ENCODE assay signal across 27 cellular contexts in genomic region chr16:12298285-12298684, GRCh38.
"Had no signal": no experiment of that assay in that cellular context is flagged by ENCODE, and none has a peak within 500 bp of the region (broad histone marks: within the 10 kb centered on the region; RNA-seq: fewer than 3 reads in every experiment).

No MANE protein-coding gene starts in this region.

- H3K4me1 ChIP-seq: testis, tibial artery, tibial nerve, transverse colon, upper lobe of left lung, upper lobe of right lung, uterus, vagina had no signal

- H3K9me3 ChIP-seq: stomach, suprapubic skin, testis, thoracic aorta, thyroid gland, tibial artery, tibial nerve, transverse colon, upper lobe of left lung, upper lobe of right lung, uterus, vagina had no signal

- ATAC-seq: stimulated activated effector memory CD8-positive, alpha-beta T cell treated with anti-CD3 and anti-CD28 coated beads, Interleukin-12 subunit alpha, Interleukin-12 subunit beta, amount 100 ng/mL, for 72 hours; stimulated activated memory B cell treated with anti-CD40 and anti-IgM and Interleukin-4, amounts not matched to agents 10 μg/mL and 1 μg/mL and 100 μg/mL, for 72 hours; stimulated activated naive B cell treated with anti-CD40 and anti-IgM and Interleukin-4, amounts not matched to agents 10 μg/mL and 1 μg/mL and 100 μg/mL, for 72 hours; stimulated activated naive CD8-positive, alpha-beta T cell treated with anti-CD3 and anti-CD28 coated beads, Interleukin-15, amount 100 ng/mL, for 72 hours; stimulated activated naive CD8-positive, alpha-beta T cell treated with anti-CD3 and anti-CD28 coated beads, Interleukin-15, Interleukin-2, amounts not matched to agents 100 U/mL and 50 U/mL, for 24 hours; upper lobe of right lung had no signal

- H3K36me3 ChIP-seq: stomach, suprapubic skin, thoracic aorta, thyroid gland, transverse colon, uterus, vagina had no signal

- H3K4me3 ChIP-seq: stomach, suprapubic skin, testis, thoracic aorta, thyroid gland, tibial artery, tibial nerve, transverse colon, upper lobe of left lung, upper lobe of right lung, uterus, vagina had no signal

- FAIRE-seq: urothelium cell line had no signal

- DNase-seq: stimulated activated CD4-positive, alpha-beta T cell treated with anti-CD3 and anti-CD28 coated beads, Interleukin-2, amount 100 ng/mL, for 48 hours; stimulated activated CD4-positive, alpha-beta T cell treated with anti-CD3 and anti-CD28 coated beads, Interleukin-4, amount 100 ng/mL, for 1 hour; stimulated activated CD4-positive, alpha-beta T cell treated with anti-CD3 and anti-CD28 coated beads, Interleukin-4, amount 100 ng/mL, for 24 hours; stimulated activated CD4-positive, alpha-beta T cell treated with anti-CD3 and anti-CD28 coated beads, Interleukin-4, amount 100 ng/mL, for 4 hours; stimulated activated CD8-positive, alpha-beta memory T cell treated with anti-CD3 and anti-CD28 coated beads, Interleukin-4, amount 100 ng/mL, for 48 hours; stimulated activated naive B cell treated with anti-CD40 and anti-IgM and Interleukin-4, amounts not matched to agents 10 μg/mL and 1 μg/mL and 100 μg/mL, for 72 hours; stimulated activated naive CD4-positive, alpha-beta T cell; stimulated activated naive CD4-positive, alpha-beta T cell treated with Interleukin-2 at 50 U/mL for 16 hours; stimulated activated naive CD8-positive, alpha-beta T cell treated with anti-CD3 and anti-CD28 coated beads, Interleukin-15, amount 100 ng/mL, for 72 hours; stimulated activated naive CD8-positive, alpha-beta T cell treated with anti-CD3 and anti-CD28 coated beads, Interleukin-15, Interleukin-2, amounts not matched to agents 100 U/mL and 50 U/mL, for 24 hours; stomach; substantia nigra; testis; thyroid gland; tibial artery; transverse colon; trophoblast cell; upper lobe of left lung; upper lobe of right lung; uterus had no signal

- H3K27ac ChIP-seq: stomach, suprapubic skin, testis, thoracic aorta, thyroid gland, tibial artery, tibial nerve, transverse colon, upper lobe of left lung, upper lobe of right lung, vagina had no signal

- H3K27me3 ChIP-seq: stomach, suprapubic skin, testis, thyroid gland, tibial artery, tibial nerve, transverse colon, upper lobe of left lung, upper lobe of right lung, uterus, vagina had no signal
